Comparison of ENCODE assay signal across 33 cellular contexts in genomic region chr3:2873986-2874385, GRCh38.
"Had no signal": no experiment of that assay in that cellular context is flagged by ENCODE, and none has a peak within 500 bp of the region (broad histone marks: within the 10 kb centered on the region; RNA-seq: fewer than 3 reads in every experiment).

No MANE protein-coding gene starts in this region.

- ATAC-seq: activated CD8-positive, alpha-beta memory T cell treated with anti-CD3 and anti-CD28 coated beads, Interleukin-2, amount 10 ng/mL, durations not matched to agents 7 days and 5 days; PC-3 had no signal

- H3K27ac ChIP-seq: cardiac muscle cell, KMS-11, Peyer's patch, WERI-Rb-1 had no signal

- H3K27me3 ChIP-seq: ascending aorta, cardiac muscle cell, Peyer's patch had no signal

- H3K9me3 ChIP-seq: ascending aorta, Peyer's patch had no signal

- H3K36me3 ChIP-seq: ascending aorta, cardiac muscle cell, Peyer's patch, WERI-Rb-1 had no signal

- DNase-seq: activated CD4-positive, alpha-beta memory T cell treated with anti-CD3 and anti-CD28 coated beads, Interleukin-2, amount 10 ng/mL, durations not matched to agents 7 days and 5 days; activated CD4-positive, alpha-beta T cell treated with anti-CD3 and anti-CD28 coated beads for 1 hour; activated CD4-positive, alpha-beta T cell treated with anti-CD3 and anti-CD28 coated beads for 48 hours; activated CD4-positive, CD25-positive, alpha-beta regulatory T cell; activated CD8-positive, alpha-beta memory T cell treated with anti-CD3 and anti-CD28 coated beads for 24 hours; activated CD8-positive, alpha-beta memory T cell treated with anti-CD3 and anti-CD28 coated beads, Interleukin-2, amount 10 ng/mL, durations not matched to agents 7 days and 5 days; activated CD8-positive, alpha-beta memory T cell treated with anti-CD3 and anti-CD28 coated beads, Interleukin-2, amount 50 U/mL, for 48 hours; activated effector memory CD4-positive, alpha-beta T cell treated with Interleukin-2 at 50 U/mL for 16 hours; activated naive CD4-positive, alpha-beta T cell treated with anti-CD3 and anti-CD28 coated beads, Interleukin-2, amount 10 ng/mL, durations not matched to agents 7 days and 5 days; activated naive CD8-positive, alpha-beta T cell treated with anti-CD3 and anti-CD28 coated beads for 36 hours; activated T-cell treated with anti-CD3 and anti-CD28 coated beads, Interleukin-2, amount 50 U/mL, for 48 hours; amniotic stem cell; MM.1S; MV-4-11; NCI-H1092; NCI-H1436 treated with DMSO at 0.1 percent for 48 hours; NCI-H1694 treated with DMSO at 0.1 percent for 48 hours; NCI-H2029; NCI-H345; NCI-H526; NCI-H748 treated with DMSO at 0.1 percent for 48 hours; NK-92 treated with Interleukin-12 subunit alpha and Interleukin-12 subunit beta, amount 100 ng/mL, for 24 hours; PC-3; Peyer's patch; RPMI8226; SW 1271; T-helper 1 cell; T-helper 2 cell; T-helper 9 cell; WERI-Rb-1 had no signal

- H3K4me1 ChIP-seq: Peyer's patch had no signal

- H3K4me3 ChIP-seq: ascending aorta, cardiac muscle cell, Peyer's patch had no signal
